ENCODE assay signal across 8 cellular contexts in the genomic region with DNA sequence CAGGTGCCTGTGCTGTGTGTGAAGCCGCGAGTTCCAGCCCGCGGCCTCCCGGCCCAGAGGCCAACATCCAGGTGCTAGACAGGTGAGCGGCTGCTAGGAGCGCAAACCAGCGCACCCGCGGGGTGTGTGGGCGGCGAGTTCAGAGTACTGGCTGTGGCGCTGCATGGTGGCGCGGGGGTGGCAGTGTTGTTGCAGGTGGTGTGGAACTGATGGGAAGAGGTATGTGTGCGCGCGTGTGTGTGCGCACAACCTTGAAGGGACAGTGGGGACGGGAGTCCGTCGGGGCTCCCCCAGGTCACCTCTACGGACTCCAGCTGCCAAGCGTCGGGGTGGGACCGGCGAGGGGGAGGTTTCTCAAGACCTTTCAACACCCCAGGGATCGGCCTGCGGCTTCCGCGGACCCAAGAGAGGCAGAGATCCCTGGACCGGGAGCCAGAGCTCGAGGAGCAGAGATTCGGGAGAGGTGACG. TPM values are rescaled to one million over a fixed set of nuclear protein-coding genes. Genes with fewer than 3 reads are reported as not detected.
A peak's percentile ranks its signal among the peaks of the same experiment; 100 is the strongest.
DNase-seq lines count a peak whose midpoint lies in the region; ATAC-seq and TF ChIP-seq lines count a peak whose summit lies in the region.

No MANE protein-coding gene starts in this region.

- peaks cover 4 to 98% (median 76%) of the 10 kb centered on the region in 4 donors for H3K27me3 ChIP-seq in esophagus muscularis mucosa
- peaks cover 100% of the 10 kb centered on the region for H3K27me3 ChIP-seq in smooth muscle cell (ENCODE audit: low read depth)
- peaks cover 51% of the 10 kb centered on the region for H3K27me3 ChIP-seq in prostate gland (replicated peaks; ENCODE audit: insufficient read depth)

- ATAC-seq in GM19351 (IDR thresholded peaks at IDR 0.05; ENCODE audit: unreplicated experiment) (peak; percentile 22), WTC11 (peak; percentile 2)

- 3% methylated on average over 19 of the region's 35 CpGs for WGBS in esophagus muscularis mucosa
- 2% methylated on average over 29 of the region's 35 CpGs for WGBS in smooth muscle cell (ENCODE audit: low lambda C conversion rate)
- WGBS in prostate gland, result 3% methylated on average over 32 of the region's 35 CpGs

- no peaks in the 10 kb centered on the region for H3K9me3 Mint-ChIP-seq in WTC11

- CTCF ChIA-PET in WTC11 (lab: Charles Lee), result interaction anchor here (0.6 to 6.6 kb wide), 12 partner anchors 9 to 225 kb away, joined by 3 to 201 read pairs (median 10); partner anchors contain the start of gene MKNK1

- H3K36me3 Mint-ChIP-seq in WTC11, result peaks cover 2% of the 10 kb centered on the region; the same call in 1 of the 2 replicates

- no peaks in the 10 kb centered on the region for H3K79me2 ChIP-seq in smooth muscle cell (ENCODE audit: low read depth)

- H3K36me3 ChIP-seq in esophagus muscularis mucosa, result no peaks in the 10 kb centered on the region
- no peaks in the 10 kb centered on the region for H3K36me3 ChIP-seq in smooth muscle cell (ENCODE audit: low read depth)
- H3K36me3 ChIP-seq in prostate gland, result no peaks in the 10 kb centered on the region

- H3F3A ChIP-seq in smooth muscle cell (ENCODE audit: low read depth), result no peaks in the 10 kb centered on the region

- peaks cover 99% of the 10 kb centered on the region for H3K27me3 Mint-ChIP-seq in WTC11 (ENCODE audit: low read depth)

- POLR2A ChIA-PET in WTC11 (lab: Charles Lee), result interaction anchor here (0.6 to 1.1 kb wide), 2 partner anchors 38 to 67 kb away, joined by 3 read pairs; no protein-coding TSS in a partner anchor

- H3K9ac ChIP-seq in smooth muscle cell (ENCODE audit: low read depth), result no peak overlapping the region

- no peak for TF ChIP-seq EP300 in esophagus muscularis mucosa (IDR thresholded peaks at IDR 0.05)

- no peak for TF ChIP-seq POLR2A in esophagus muscularis mucosa (IDR thresholded peaks at IDR 0.05; ENCODE audit: low read depth)
- no peak for TF ChIP-seq POLR2A in prostate gland (IDR thresholded peaks at IDR 0.05)

- H4K20me1 ChIP-seq in smooth muscle cell (ENCODE audit: low read depth), result peaks cover 8% of the 10 kb centered on the region

- H2AFZ ChIP-seq in smooth muscle cell (ENCODE audit: low read depth), result no peak overlapping the region

- peaks cover 60% of the 10 kb centered on the region for H3K4me1 Mint-ChIP-seq in WTC11

- intact Hi-C loops in esophagus muscularis mucosa (cut with DNase I) (no loop called here), prostate gland (cut with DNase I) (no loop called here)

- peak overlapping the region; percentile 41 to 54 (median 48) for H3K4me3 ChIP-seq in esophagus muscularis mucosa
- peak overlapping the region; percentile 41 for H3K4me3 ChIP-seq in smooth muscle cell
- H3K4me3 ChIP-seq in prostate gland, result peak overlapping the region in 1 of 2 donors; percentile 28

- TF ChIP-seq CTCF in WTC11 (IDR thresholded peaks at IDR 0.05) (no peak), esophagus muscularis mucosa (IDR thresholded peaks at IDR 0.05) (no peak), smooth muscle cell (IDR thresholded peaks at IDR 0.05; ENCODE audit: borderline replicate concordance, insufficient read depth, poor library complexity, severe bottlenecking) (no peak), prostate gland (IDR thresholded peaks at IDR 0.05) (no peak)

- H3K4me3 Mint-ChIP-seq in WTC11, result peak overlapping the region; percentile 89

- H3K4me2 ChIP-seq in smooth muscle cell, result peak overlapping the region; percentile 84

- H3K4me1 ChIP-seq in esophagus muscularis mucosa, result peaks cover 15 to 43% (median 28%) of the 10 kb centered on the region in 4 donors
- peaks cover 37% of the 10 kb centered on the region for H3K4me1 ChIP-seq in smooth muscle cell (ENCODE audit: low read depth)
- peaks cover 5% of the 10 kb centered on the region for H3K4me1 ChIP-seq in prostate gland (replicated peaks)

- DNase-seq in WTC11 (ENCODE audit: low spot score) (peak; percentile 49), esophagus muscularis mucosa (ENCODE audit: extremely low spot score) (no peak), smooth muscle cell (lab: John Stamatoyannopoulos, UW; ENCODE audit: unreplicated experiment) (no peak), SIG-M5 (lab: John Stamatoyannopoulos, UW) (no peak), prostate gland (ENCODE audit: low spot score) (no peak), GM19238 (ENCODE audit: insufficient read length, low spot score) (no peak), dermis blood vessel endothelial cell (no peak)

- H3K27ac ChIP-seq in esophagus muscularis mucosa (replicated peaks in 1 of 4), result no peak overlapping the region
- H3K27ac ChIP-seq in smooth muscle cell (ENCODE audit: low read depth), result no peak overlapping the region
- no peak overlapping the region for H3K27ac ChIP-seq in prostate gland

- no peak overlapping the region for H3K27ac Mint-ChIP-seq in WTC11

- no peaks in the 10 kb centered on the region for H3K9me3 ChIP-seq in esophagus muscularis mucosa
- no peaks in the 10 kb centered on the region for H3K9me3 ChIP-seq in smooth muscle cell (replicated peaks; ENCODE audit: low read depth)
- H3K9me3 ChIP-seq in prostate gland, result no peaks in the 10 kb centered on the region

TF ChIP-seq in WTC11, 78 proteins besides CTCF, POLR2A, EP300 and RAD21:
- 0 out of 2 replicates have a peak, but pooled peaks have one; percentile 42 for TF ChIP-seq SP1 (CRISPR knock-in tag; conservative IDR thresholded peaks at IDR 0.05)
- TF ChIP-seq, protein P1, sequence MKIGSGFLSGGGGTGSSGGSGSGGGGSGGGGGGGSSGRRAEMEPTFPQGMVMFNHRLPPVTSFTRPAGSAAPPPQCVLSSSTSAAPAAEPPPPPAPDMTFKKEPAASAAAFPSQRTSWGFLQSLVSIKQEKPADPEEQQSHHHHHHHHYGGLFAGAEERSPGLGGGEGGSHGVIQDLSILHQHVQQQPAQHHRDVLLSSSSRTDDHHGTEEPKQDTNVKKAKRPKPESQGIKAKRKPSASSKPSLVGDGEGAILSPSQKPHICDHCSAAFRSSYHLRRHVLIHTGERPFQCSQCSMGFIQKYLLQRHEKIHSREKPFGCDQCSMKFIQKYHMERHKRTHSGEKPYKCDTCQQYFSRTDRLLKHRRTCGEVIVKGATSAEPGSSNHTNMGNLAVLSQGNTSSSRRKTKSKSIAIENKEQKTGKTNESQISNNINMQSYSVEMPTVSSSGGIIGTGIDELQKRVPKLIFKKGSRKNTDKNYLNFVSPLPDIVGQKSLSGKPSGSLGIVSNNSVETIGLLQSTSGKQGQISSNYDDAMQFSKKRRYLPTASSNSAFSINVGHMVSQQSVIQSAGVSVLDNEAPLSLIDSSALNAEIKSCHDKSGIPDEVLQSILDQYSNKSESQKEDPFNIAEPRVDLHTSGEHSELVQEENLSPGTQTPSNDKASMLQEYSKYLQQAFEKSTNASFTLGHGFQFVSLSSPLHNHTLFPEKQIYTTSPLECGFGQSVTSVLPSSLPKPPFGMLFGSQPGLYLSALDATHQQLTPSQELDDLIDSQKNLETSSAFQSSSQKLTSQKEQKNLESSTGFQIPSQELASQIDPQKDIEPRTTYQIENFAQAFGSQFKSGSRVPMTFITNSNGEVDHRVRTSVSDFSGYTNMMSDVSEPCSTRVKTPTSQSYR (CRISPR knock-in tag; IDR thresholded peaks at IDR 0.05), result 0 out of 2 replicates have a peak, but pooled peaks have one; percentile 14
- TF ChIP-seq FOXJ3 (CRISPR knock-in tag; IDR thresholded peaks at IDR 0.05; ENCODE audit: borderline replicate concordance), result no peak
- TF ChIP-seq, protein P2, sequence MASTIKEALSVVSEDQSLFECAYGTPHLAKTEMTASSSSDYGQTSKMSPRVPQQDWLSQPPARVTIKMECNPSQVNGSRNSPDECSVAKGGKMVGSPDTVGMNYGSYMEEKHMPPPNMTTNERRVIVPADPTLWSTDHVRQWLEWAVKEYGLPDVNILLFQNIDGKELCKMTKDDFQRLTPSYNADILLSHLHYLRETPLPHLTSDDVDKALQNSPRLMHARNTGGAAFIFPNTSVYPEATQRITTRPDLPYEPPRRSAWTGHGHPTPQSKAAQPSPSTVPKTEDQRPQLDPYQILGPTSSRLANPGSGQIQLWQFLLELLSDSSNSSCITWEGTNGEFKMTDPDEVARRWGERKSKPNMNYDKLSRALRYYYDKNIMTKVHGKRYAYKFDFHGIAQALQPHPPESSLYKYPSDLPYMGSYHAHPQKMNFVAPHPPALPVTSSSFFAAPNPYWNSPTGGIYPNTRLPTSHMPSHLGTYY (CRISPR knock-in tag; IDR thresholded peaks at IDR 0.05), result no peak
TF ChIP-seq in WTC11: peak in this region for 2.

RNA-seq across cellular contexts. Expression of gene DMBX1, which starts 0.4 kb away (rescaled TPM):
- total RNA-seq in WTC11 (2021) (1.7 to 3.7 TPM (median 1.8 TPM) in 3 replicates), esophagus muscularis mucosa (not detected), smooth muscle cell (not detected in 2 replicates), prostate gland (not detected), dermis blood vessel endothelial cell (not detected in 2 replicates)
- not detected in 2 replicates for polyA plus RNA-seq in smooth muscle cell
